In genomic region chr17:47895856-47896671, GRCh38 we compare ENCODE assay signal across 8 cellular contexts. TPM values are rescaled to one million over a fixed set of nuclear protein-coding genes. Genes with fewer than 3 reads are reported as not detected.
DNase-seq lines count a peak whose midpoint lies in the region; ATAC-seq and TF ChIP-seq lines count a peak whose summit lies in the region.

Gene SP2 (plus strand): TSS chr17:47896236. CDS start chr17:47896287, 51 bp downstream.

- WGBS in transverse colon (ENCODE audit: low coverage in 1 of 2), 2 donors: 1% methylated on average over 38 of the region's 70 CpGs; no CpG with 5 or more reads in 1 of the 2 donors

- DNase-seq in NCI-H1436 (lab: John Stamatoyannopoulos, UW) (peak; percentile 100), T follicular helper cell (ENCODE audit: low read depth) (peak; percentile 98), adipocyte (ENCODE audit: low read depth) (peak; percentile 99), cardiac muscle cell (ENCODE audit: low read depth in 1 of 2, low spot score in 1 of 2) (peak; percentile 99 to 100), transverse colon (peak; percentile 100)

- in situ Hi-C loops in transverse colon (cut with MboI; ENCODE audit: low pct_ligation_motif_present in 1 of 4, low pct_unique_long_range_greater_than_20kb in 1 of 4, low sequenced_read_pairs in 3 of 4): no loop called here

- no peaks in the 10 kb centered on the region for H3K9me3 ChIP-seq in adipocyte (ENCODE audit: control insufficient read depth, low read length)
- H3K9me3 ChIP-seq in cardiac muscle cell (ENCODE audit: low read depth): no peaks in the 10 kb centered on the region
- H3K9me3 ChIP-seq in parathyroid adenoma (ENCODE audit: control insufficient read depth, low read length): no peaks in the 10 kb centered on the region
- no peaks in the 10 kb centered on the region for H3K9me3 ChIP-seq in transverse colon

- no peaks in the 10 kb centered on the region for H3K36me3 ChIP-seq in adipocyte (ENCODE audit: control insufficient read depth, insufficient read depth, low read length, severe bottlenecking)
- H3K36me3 ChIP-seq in cardiac muscle cell: no peaks in the 10 kb centered on the region
- H3K36me3 ChIP-seq in parathyroid adenoma (ENCODE audit: control insufficient read depth, insufficient read depth, low read length): no peaks in the 10 kb centered on the region
- H3K36me3 ChIP-seq in transverse colon: no peaks in the 10 kb centered on the region

- H3K79me2 ChIP-seq in parathyroid adenoma: peaks cover 19% of the 10 kb centered on the region

- H3K27me3 ChIP-seq in adipocyte (replicated peaks; ENCODE audit: control insufficient read depth, insufficient read depth, low read length): no peaks in the 10 kb centered on the region
- H3K27me3 ChIP-seq in cardiac muscle cell: no peaks in the 10 kb centered on the region
- no peaks in the 10 kb centered on the region for H3K27me3 ChIP-seq in parathyroid adenoma (ENCODE audit: control insufficient read depth, insufficient read depth, low read length)
- no peaks in the 10 kb centered on the region for H3K27me3 ChIP-seq in transverse colon

- TF ChIP-seq POLR2A in transverse colon (IDR thresholded peaks at IDR 0.05): peak; percentile 71

- TF ChIP-seq EP300 in transverse colon (IDR thresholded peaks at IDR 0.05; ENCODE audit: low read depth): no peak

- H3K9ac ChIP-seq in adipocyte (ENCODE audit: low read length) (peak within 1 kb of the TSS; percentile 98), parathyroid adenoma (peak within 1 kb of the TSS; percentile 99)

- peak within 1 kb of the TSS; percentile 93 for H3K27ac ChIP-seq in cardiac muscle cell
- peak within 1 kb of the TSS; percentile 100 for H3K27ac ChIP-seq in parathyroid adenoma
- peak within 1 kb of the TSS; percentile 97 to 98 (median 98) for H3K27ac ChIP-seq in transverse colon

- TF ChIP-seq CTCF in GM12875 (IDR thresholded peaks at IDR 0.05; ENCODE audit: borderline replicate concordance, insufficient read depth, low read depth, low read length) (no peak), cardiac muscle cell (IDR thresholded peaks at IDR 0.05; ENCODE audit: low read depth, low read length) (no peak), parathyroid adenoma (IDR thresholded peaks at IDR 0.05) (peak; percentile 28), transverse colon (IDR thresholded peaks at IDR 0.05) (peak in 2 of 5 experiments; percentile 6 to 19)

- intact Hi-C loops in transverse colon (cut with DNase I; ENCODE audit: low total_unique reads): no loop called here

- H2AFZ ChIP-seq in parathyroid adenoma: peak within 1 kb of the TSS; percentile 98

- H3K4me1 ChIP-seq in adipocyte (ENCODE audit: control insufficient read depth, insufficient read depth, low read length) (peaks cover 40% of the 10 kb centered on the region), cardiac muscle cell (ENCODE audit: low read depth) (peaks cover 24% of the 10 kb centered on the region), parathyroid adenoma (peaks cover 12% of the 10 kb centered on the region), transverse colon (peaks cover 5 to 27% (median 19%) of the 10 kb centered on the region in 4 donors)

- peak; percentile 88 for ATAC-seq in HG02798 (IDR thresholded peaks at IDR 0.05; ENCODE audit: poor library complexity, unreplicated experiment)

- H3K4me3 ChIP-seq in GM12875 (ENCODE audit: low read depth, low read length) (peak within 1 kb of the TSS; percentile 66), adipocyte (ENCODE audit: low read length) (peak within 1 kb of the TSS; percentile 96), cardiac muscle cell (peak within 1 kb of the TSS; percentile 78), parathyroid adenoma (ENCODE audit: low read depth, low read length) (peak within 1 kb of the TSS; percentile 98), transverse colon (peak within 1 kb of the TSS; percentile 88 to 95 (median 90))

- peak within 1 kb of the TSS; percentile 100 for H3K4me2 ChIP-seq in parathyroid adenoma (ENCODE audit: low read length)

RNA-seq across cellular contexts. Expression of gene SP2, which starts in this region (rescaled TPM):
- total RNA-seq in cardiac muscle cell: 3.7 and 3.9 TPM in 2 replicates
- 6.9 and 10.5 TPM in 2 replicates for polyA plus RNA-seq in cardiac muscle cell
- total RNA-seq in transverse colon: 10 to 100 TPM in 3 of 4 donors, 1 to 10 TPM in 1; 8.3 to 22.1 (median 17.4) TPM

Comparison
In these comparisons a context has a peak if more than half of its experiments do, and no peak if none do; other contexts are left out.
1. Peak in every context shown above with its lines: DNase-seq, ATAC-seq, H3K4me3 ChIP-seq and H3K27ac ChIP-seq.